ENCODE assay signal across 9 cellular contexts in the genomic region with DNA sequence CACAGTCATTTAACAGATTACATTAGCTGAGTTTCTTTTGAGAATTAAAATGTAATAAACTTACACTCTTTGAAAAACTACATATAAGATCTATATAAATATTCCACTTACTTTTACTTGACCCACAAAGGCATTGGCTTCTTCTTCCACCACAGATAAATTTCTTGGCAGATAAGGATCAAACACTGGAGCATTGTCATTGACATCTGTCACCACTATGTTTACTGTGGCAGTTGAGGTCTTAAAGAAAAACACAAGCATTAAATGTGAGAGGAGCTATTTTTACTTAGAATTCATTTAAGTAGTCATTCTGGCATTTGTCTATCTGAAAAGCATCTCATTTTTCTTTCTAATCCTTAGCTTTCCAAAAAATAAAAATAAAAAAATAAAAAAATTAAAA.
"Had no signal": no experiment of that assay in that cellular context is flagged by ENCODE, and none has a peak within 500 bp of the region (broad histone marks: within the 10 kb centered on the region; RNA-seq: fewer than 3 reads in every experiment).

No MANE protein-coding gene starts in this region.

- H3K4me3 ChIP-seq: GM23338, K562 had no signal

- ATAC-seq: GM23338, K562 had no signal

- DNase-seq: H9, HCEC 1CT, IMR-90, KG1 had no signal

- H3K4me2 ChIP-seq: GM23338 had no signal

- FAIRE-seq: H1, H54, HTR-8/SVneo, K562 had no signal
